Comparison of ENCODE assay signal across 8 cellular contexts in genomic region chr21:46667191-46667734, GRCh38. TPM values are rescaled to one million over a fixed set of nuclear protein-coding genes. Genes with fewer than 3 reads are reported as not detected.
DNase-seq lines count a peak whose midpoint lies in the region; ATAC-seq lines count a peak whose summit lies in the region.

No MANE protein-coding gene starts in this region.

- peaks cover 6% of the 10 kb centered on the region for H3K4me1 Mint-ChIP-seq in activated naive CD8-positive, alpha-beta T cell treated with anti-CD3 and anti-CD28 coated beads, Interleukin-2, amount 10 ng/mL, durations not matched to agents 7 days and 5 days
- H3K4me1 Mint-ChIP-seq in stimulated activated effector memory CD8-positive, alpha-beta T cell treated with anti-CD3 and anti-CD28 coated beads, Interleukin-12 subunit alpha, Interleukin-12 subunit beta, amount 100 ng/mL, for 72 hours: peaks cover 14% of the 10 kb centered on the region

- DNase-seq in DMS53 (lab: John Stamatoyannopoulos, UW) (peak; percentile 68), Kasumi-1 (lab: John Stamatoyannopoulos, UW) (peak; percentile 26 to 49), globus pallidus (ENCODE audit: low spot score) (no peak), SKM-1 (lab: John Stamatoyannopoulos, UW; ENCODE audit: unreplicated experiment) (no peak)
- peak; percentile 53 for DNase-seq in activated naive CD8-positive, alpha-beta T cell treated with anti-CD3 and anti-CD28 coated beads, Interleukin-2, amount 10 ng/mL, durations not matched to agents 7 days and 5 days
- DNase-seq in stimulated activated effector memory CD8-positive, alpha-beta T cell treated with anti-CD3 and anti-CD28 coated beads, Interleukin-12 subunit alpha, Interleukin-12 subunit beta, amount 100 ng/mL, for 72 hours (ENCODE audit: low spot score in 2 of 2): peak in 1 of 2 donors; percentile 64

- no peak overlapping the region for H3K27ac ChIP-seq in iPS-18a (ENCODE audit: low read length)

- peaks cover 11% of the 10 kb centered on the region for H3K27me3 Mint-ChIP-seq in activated naive CD8-positive, alpha-beta T cell treated with anti-CD3 and anti-CD28 coated beads, Interleukin-2, amount 10 ng/mL, durations not matched to agents 7 days and 5 days

- POLR2A ChIA-PET in activated naive CD8-positive, alpha-beta T cell treated with anti-CD3 and anti-CD28 coated beads, Interleukin-2, amount 10 ng/mL, durations not matched to agents 7 days and 5 days (lab: Charles Lee): interaction anchor here (1.0 kb wide), 1 partner anchor 210 kb away, joined by 3 read pairs; no protein-coding TSS in a partner anchor

- H3K4me3 ChIP-seq in iPS-18a (ENCODE audit: low read length): peak overlapping the region; percentile 73

- no peaks in the 10 kb centered on the region for H3K36me3 ChIP-seq in iPS-18a (ENCODE audit: control insufficient read depth, low read depth, low read length)

- peak overlapping the region; percentile 83 for H3K4me3 Mint-ChIP-seq in activated naive CD8-positive, alpha-beta T cell treated with anti-CD3 and anti-CD28 coated beads, Interleukin-2, amount 10 ng/mL, durations not matched to agents 7 days and 5 days
- peak overlapping the region; percentile 74 for H3K4me3 Mint-ChIP-seq in stimulated activated effector memory CD8-positive, alpha-beta T cell treated with anti-CD3 and anti-CD28 coated beads, Interleukin-12 subunit alpha, Interleukin-12 subunit beta, amount 100 ng/mL, for 72 hours

- peaks cover 6% of the 10 kb centered on the region for H3K36me3 Mint-ChIP-seq in activated naive CD8-positive, alpha-beta T cell treated with anti-CD3 and anti-CD28 coated beads, Interleukin-2, amount 10 ng/mL, durations not matched to agents 7 days and 5 days
- peaks cover 9% of the 10 kb centered on the region for H3K36me3 Mint-ChIP-seq in stimulated activated effector memory CD8-positive, alpha-beta T cell treated with anti-CD3 and anti-CD28 coated beads, Interleukin-12 subunit alpha, Interleukin-12 subunit beta, amount 100 ng/mL, for 72 hours

- H3K9me3 Mint-ChIP-seq in activated naive CD8-positive, alpha-beta T cell treated with anti-CD3 and anti-CD28 coated beads, Interleukin-2, amount 10 ng/mL, durations not matched to agents 7 days and 5 days: no peaks in the 10 kb centered on the region
- no peaks in the 10 kb centered on the region for H3K9me3 Mint-ChIP-seq in stimulated activated effector memory CD8-positive, alpha-beta T cell treated with anti-CD3 and anti-CD28 coated beads, Interleukin-12 subunit alpha, Interleukin-12 subunit beta, amount 100 ng/mL, for 72 hours

- no peaks in the 10 kb centered on the region for H3K9me3 ChIP-seq in iPS-18a (ENCODE audit: control insufficient read depth, low read depth, low read length)

- peak overlapping the region; percentile 38 for H3K9ac ChIP-seq in iPS-18a (ENCODE audit: low read length)

- ATAC-seq in activated naive CD8-positive, alpha-beta T cell treated with anti-CD3 and anti-CD28 coated beads, Interleukin-2, amount 10 ng/mL, durations not matched to agents 7 days and 5 days (ENCODE audit: low read depth): peak; percentile 49
- ATAC-seq in stimulated activated effector memory CD8-positive, alpha-beta T cell treated with anti-CD3 and anti-CD28 coated beads, Interleukin-12 subunit alpha, Interleukin-12 subunit beta, amount 100 ng/mL, for 72 hours: peak; percentile 54
- ATAC-seq in HG03097 (IDR thresholded peaks at IDR 0.05; ENCODE audit: low FRiP score, unreplicated experiment): no peak

- H3K4me1 ChIP-seq in iPS-18a (ENCODE audit: control insufficient read depth, low read depth, low read length): peaks cover 4% of the 10 kb centered on the region

- peaks cover 27% of the 10 kb centered on the region for H3K27me3 ChIP-seq in iPS-18a (ENCODE audit: control insufficient read depth, insufficient read depth, low read length)

- H3K27ac Mint-ChIP-seq in activated naive CD8-positive, alpha-beta T cell treated with anti-CD3 and anti-CD28 coated beads, Interleukin-2, amount 10 ng/mL, durations not matched to agents 7 days and 5 days: no peak overlapping the region
- no peak overlapping the region for H3K27ac Mint-ChIP-seq in stimulated activated effector memory CD8-positive, alpha-beta T cell treated with anti-CD3 and anti-CD28 coated beads, Interleukin-12 subunit alpha, Interleukin-12 subunit beta, amount 100 ng/mL, for 72 hours

RNA-seq across cellular contexts. Expression of gene PRMT2, which starts 31.8 kb away (rescaled TPM):
- total RNA-seq in activated naive CD8-positive, alpha-beta T cell treated with anti-CD3 and anti-CD28 coated beads, Interleukin-2, amount 10 ng/mL, durations not matched to agents 7 days and 5 days: 100 to 1,000 TPM; 153 to 157 TPM

Comparison
In these comparisons a context has a peak if more than half of its experiments do, and no peak if none do; other contexts are left out.
1. DNase-seq: peak in DMS53 (single experiment), Kasumi-1 (2 of 2) and activated naive CD8-positive, alpha-beta T cell treated with anti-CD3 and anti-CD28 coated beads, Interleukin-2, amount 10 ng/mL, durations not matched to agents 7 days and 5 days (single experiment); none in globus pallidus (single experiment) and SKM-1 (single experiment).